ENCODE assay signal across 8 cellular contexts in genomic region chr6:108564178-108564577, GRCh38. TPM values are rescaled to one million over a fixed set of nuclear protein-coding genes. Genes with fewer than 3 reads are reported as not detected.
DNase-seq lines count a peak whose midpoint lies in the region; TF ChIP-seq lines count a peak whose summit lies in the region.

No MANE protein-coding gene starts in this region.

- peaks cover 17 to 20% of the 10 kb centered on the region in 2 donors for H3K36me3 ChIP-seq in mucosa of rectum (ENCODE audit: control insufficient read depth in 2 of 2, insufficient read depth in 2 of 2, low read length in 2 of 2)

- H3K9me3 ChIP-seq in mucosa of rectum (ENCODE audit: control insufficient read depth in 2 of 2, low read length in 2 of 2), result no peaks in the 10 kb centered on the region

- in situ Hi-C loops in astrocyte of the spinal cord (cut with HindIII; ENCODE audit: low sequenced_read_pairs) (no loop called here), G401 (cut with HindIII; ENCODE audit: low sequenced_read_pairs) (no loop called here)

- H3K27me3 ChIP-seq in mucosa of rectum (ENCODE audit: control insufficient read depth in 2 of 2, insufficient read depth in 2 of 2, low read length in 2 of 2), result no peaks in the 10 kb centered on the region

- H3K4me3 ChIP-seq in AG04449 (ENCODE audit: low read depth, low read length) (no peak overlapping the region), astrocyte of the spinal cord (ENCODE audit: low read depth, low read length) (no peak overlapping the region), mucosa of rectum (ENCODE audit: low read length in 2 of 2) (peak overlapping the region; percentile 28 to 37)

- CTCF ChIA-PET in AG04449 (lab: Yijun Ruan, JAX), result interaction anchor here (1.1 to 1.8 kb wide), 2 partner anchors 58 to 272 kb away, joined by 3 to 7 read pairs; no protein-coding TSS in a partner anchor

- POLR2A ChIA-PET in AG04449 (lab: Yijun Ruan, JAX), result interaction anchor here (0.9 to 1.0 kb wide), 3 partner anchors 88 to 284 kb away, joined by 3 to 5 read pairs (median 3); partner anchors contain the start of gene ARMC2

- peak overlapping the region in 1 of 2 donors; percentile 35 for H3K9ac ChIP-seq in mucosa of rectum (ENCODE audit: low read depth in 1 of 2, low read length in 2 of 2)

- DNase-seq in AG04449 (ENCODE audit: low read depth, low spot score) (peak; percentile 97), HS-5 (ENCODE audit: low read depth) (peak; percentile 98), astrocyte of the spinal cord (ENCODE audit: low read depth, low spot score) (peak; percentile 95), NCI-H2171 treated with DMSO at 0.1 percent for 48 hours (lab: John Stamatoyannopoulos, UW) (no peak), G401 (ENCODE audit: low spot score) (no peak), mucosa of gallbladder (ENCODE audit: low spot score) (no peak)
- DNase-seq in NK-92 treated with Interleukin-12 subunit alpha and Interleukin-12 subunit beta, amount 100 ng/mL, for 24 hours (lab: John Stamatoyannopoulos, UW), result no peak

- peak overlapping the region; percentile 17 to 68 for H3K27ac ChIP-seq in mucosa of rectum (ENCODE audit: low read depth in 2 of 2, low read length in 2 of 2)

- peaks cover 34 to 49% of the 10 kb centered on the region in 2 donors for H3K4me1 ChIP-seq in mucosa of rectum (ENCODE audit: control insufficient read depth in 2 of 2, insufficient read depth in 2 of 2, low read length in 2 of 2)

- TF ChIP-seq CTCF in AG04449 (IDR thresholded peaks at IDR 0.05; ENCODE audit: insufficient read depth, low read length, missing control alignments) (no peak), astrocyte of the spinal cord (IDR thresholded peaks at IDR 0.05; ENCODE audit: low read depth, low read length) (no peak)

RNA-seq across cellular contexts. Expression of gene FOXO3, which starts 3.5 kb away (rescaled TPM):
- total RNA-seq in G401 (2014; rRNA removed; shearing (Covaris generic)), result 13.7 and 15.7 TPM in 2 replicates
- total RNA-seq in mucosa of gallbladder, result 71.4 TPM

Comparison
In these comparisons a context has a peak if more than half of its experiments do, and no peak if none do; other contexts are left out.
1. DNase-seq: peak in AG04449 (single experiment), HS-5 (single experiment) and astrocyte of the spinal cord (single experiment); none in NCI-H2171 treated with DMSO at 0.1 percent for 48 hours (single experiment), NK-92 treated with Interleukin-12 subunit alpha and Interleukin-12 subunit beta, amount 100 ng/mL, for 24 hours (single experiment), G401 (single experiment) and mucosa of gallbladder (single experiment).
2. H3K4me3 ChIP-seq: peak in mucosa of rectum (2 of 2); none in AG04449 (single experiment) and astrocyte of the spinal cord (single experiment).